Comparison of ENCODE assay signal across 1 cellular context in the genomic region with DNA sequence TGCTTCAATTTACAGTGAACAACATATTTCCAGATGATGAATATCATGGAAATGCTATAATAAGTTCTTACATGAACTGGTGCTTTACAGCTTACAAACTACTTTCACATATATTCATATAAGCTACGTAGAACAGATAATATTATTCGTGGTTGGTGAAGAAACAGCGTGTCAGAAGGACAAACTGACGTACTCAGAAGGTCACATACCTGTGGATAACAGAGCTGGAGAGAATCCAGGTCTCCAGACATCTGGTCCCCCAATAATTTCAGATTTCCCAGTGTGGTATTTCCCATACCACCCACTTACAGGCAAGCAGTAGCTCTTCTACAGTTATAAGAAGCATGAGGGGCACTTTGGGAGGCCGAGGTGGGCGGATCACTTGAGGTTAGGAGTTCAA.
TF ChIP-seq lines count a peak whose summit lies in the region.

No MANE protein-coding gene starts in this region.

TF ChIP-seq in K562, 482 proteins besides CTCF, POLR2A, EP300 and RAD21 (continued from another document):
- TF ChIP-seq SMARCC2 (IDR thresholded peaks at IDR 0.05; ENCODE audit: low read depth) = no peak
- no peak for TF ChIP-seq BHLHE40 (IDR thresholded peaks at IDR 0.05; ENCODE audit: low read length)
- TF ChIP-seq SIN3A (IDR thresholded peaks at IDR 0.05; ENCODE audit: borderline replicate concordance in 2 of 2, control insufficient read depth in 1 of 2, low read depth in 2 of 2, low read length in 2 of 2) = no peak
- no peak for TF ChIP-seq JUNB (CRISPR knock-in tag; conservative IDR thresholded peaks at IDR 0.05)
